1 cellular context compared by ENCODE assay signal in the genomic region with DNA sequence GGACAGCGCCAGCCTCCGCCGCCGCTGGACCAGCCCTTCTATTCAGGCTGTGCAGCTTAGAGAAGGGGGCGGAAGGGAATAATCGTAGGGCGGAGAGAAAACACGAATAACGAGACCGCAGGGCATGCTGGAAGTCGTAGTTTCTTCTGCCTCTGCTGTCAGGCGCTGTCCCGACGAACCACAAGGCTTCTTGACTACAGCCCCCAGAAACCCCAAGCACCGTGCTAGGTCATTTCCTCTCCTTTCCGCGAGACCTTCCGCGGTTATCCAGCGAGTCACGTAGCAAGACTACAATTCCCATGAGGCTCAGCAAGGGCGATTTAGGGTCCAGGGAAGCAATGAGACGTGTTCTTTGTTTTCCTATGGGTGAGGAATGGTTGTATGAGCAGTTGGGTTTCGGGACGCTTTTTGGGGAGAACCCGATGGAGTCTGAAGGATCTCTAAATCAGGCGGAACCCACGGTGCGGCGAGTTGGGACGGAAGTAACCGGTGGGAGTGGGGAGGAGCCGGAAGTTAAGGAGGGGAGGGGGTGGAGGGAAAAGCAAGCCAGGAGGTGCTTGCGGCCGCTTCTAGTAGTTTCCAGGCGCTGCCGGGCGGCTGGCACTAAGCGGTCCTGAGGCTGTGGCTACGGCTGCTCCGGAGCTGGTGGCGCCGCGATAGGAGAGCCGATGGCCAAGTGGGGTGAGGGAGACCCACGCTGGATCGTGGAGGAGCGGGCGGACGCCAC.
TF ChIP-seq lines count a peak whose summit lies in the region.

A gene (plus strand): TSS at position 572 of the 727 bp plus-strand sequence. CDS start 97 bp downstream, at position 669.
A gene (minus strand): TSS at position 80 of the 727 bp plus-strand sequence. CDS start 3,499 bp downstream, outside the sequence.

TF ChIP-seq in SK-N-SH, 30 proteins besides CTCF, POLR2A, EP300 and RAD21 (continued from another document):
- TF ChIP-seq, protein P1, sequence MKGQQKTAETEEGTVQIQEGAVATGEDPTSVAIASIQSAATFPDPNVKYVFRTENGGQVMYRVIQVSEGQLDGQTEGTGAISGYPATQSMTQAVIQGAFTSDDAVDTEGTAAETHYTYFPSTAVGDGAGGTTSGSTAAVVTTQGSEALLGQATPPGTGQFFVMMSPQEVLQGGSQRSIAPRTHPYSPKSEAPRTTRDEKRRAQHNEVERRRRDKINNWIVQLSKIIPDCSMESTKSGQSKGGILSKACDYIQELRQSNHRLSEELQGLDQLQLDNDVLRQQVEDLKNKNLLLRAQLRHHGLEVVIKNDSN (IDR thresholded peaks at IDR 0.05; ENCODE audit: borderline replicate concordance, low read depth), result no peak
- TF ChIP-seq MXI1 (IDR thresholded peaks at IDR 0.05; ENCODE audit: low read depth, low read length), result peak; percentile 28; the same call in 1 of the 2 replicates
- no peak for TF ChIP-seq MEF2A (IDR thresholded peaks at IDR 0.05; ENCODE audit: borderline replicate concordance, low read depth)
- TF ChIP-seq, protein P2, sequence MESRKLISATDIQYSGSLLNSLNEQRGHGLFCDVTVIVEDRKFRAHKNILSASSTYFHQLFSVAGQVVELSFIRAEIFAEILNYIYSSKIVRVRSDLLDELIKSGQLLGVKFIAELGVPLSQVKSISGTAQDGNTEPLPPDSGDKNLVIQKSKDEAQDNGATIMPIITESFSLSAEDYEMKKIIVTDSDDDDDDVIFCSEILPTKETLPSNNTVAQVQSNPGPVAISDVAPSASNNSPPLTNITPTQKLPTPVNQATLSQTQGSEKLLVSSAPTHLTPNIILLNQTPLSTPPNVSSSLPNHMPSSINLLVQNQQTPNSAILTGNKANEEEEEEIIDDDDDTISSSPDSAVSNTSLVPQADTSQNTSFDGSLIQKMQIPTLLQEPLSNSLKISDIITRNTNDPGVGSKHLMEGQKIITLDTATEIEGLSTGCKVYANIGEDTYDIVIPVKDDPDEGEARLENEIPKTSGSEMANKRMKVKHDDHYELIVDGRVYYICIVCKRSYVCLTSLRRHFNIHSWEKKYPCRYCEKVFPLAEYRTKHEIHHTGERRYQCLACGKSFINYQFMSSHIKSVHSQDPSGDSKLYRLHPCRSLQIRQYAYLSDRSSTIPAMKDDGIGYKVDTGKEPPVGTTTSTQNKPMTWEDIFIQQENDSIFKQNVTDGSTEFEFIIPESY (IDR thresholded peaks at IDR 0.05; ENCODE audit: borderline replicate concordance, low read depth), result peak; percentile 99
- TF ChIP-seq FOSL2 (IDR thresholded peaks at IDR 0.05; ENCODE audit: borderline replicate concordance, low read depth), result no peak
- no peak for TF ChIP-seq NFIC (IDR thresholded peaks at IDR 0.05; ENCODE audit: borderline replicate concordance)
- peak; percentile 82 for TF ChIP-seq TAF1 (IDR thresholded peaks at IDR 0.05; ENCODE audit: borderline replicate concordance, low read depth, low read length)
- TF ChIP-seq GATA2 (CRISPR knock-in tag; IDR thresholded peaks at IDR 0.05), result no peak
- no peak for TF ChIP-seq RCOR1 (IDR thresholded peaks at IDR 0.05; ENCODE audit: low read length)
- TF ChIP-seq NRF1 (IDR thresholded peaks at IDR 0.05; ENCODE audit: low read depth, low read length), result no peak
- TF ChIP-seq SIN3A (IDR thresholded peaks at IDR 0.05; ENCODE audit: borderline replicate concordance, low read depth, low read length), result peak; percentile 73
- peak; percentile 92 for TF ChIP-seq POLR2AphosphoS5 (IDR thresholded peaks at IDR 0.05; ENCODE audit: low read depth, low read length)
- TF ChIP-seq, protein P3, sequence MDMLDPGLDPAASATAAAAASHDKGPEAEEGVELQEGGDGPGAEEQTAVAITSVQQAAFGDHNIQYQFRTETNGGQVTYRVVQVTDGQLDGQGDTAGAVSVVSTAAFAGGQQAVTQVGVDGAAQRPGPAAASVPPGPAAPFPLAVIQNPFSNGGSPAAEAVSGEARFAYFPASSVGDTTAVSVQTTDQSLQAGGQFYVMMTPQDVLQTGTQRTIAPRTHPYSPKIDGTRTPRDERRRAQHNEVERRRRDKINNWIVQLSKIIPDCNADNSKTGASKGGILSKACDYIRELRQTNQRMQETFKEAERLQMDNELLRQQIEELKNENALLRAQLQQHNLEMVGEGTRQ (IDR thresholded peaks at IDR 0.05; ENCODE audit: borderline replicate concordance, low read depth, low read length), result no peak
- peak; percentile 51; the same call in 1 of the 2 replicates for TF ChIP-seq YY1 (IDR thresholded peaks at IDR 0.05; ENCODE audit: low read depth)
